2 cellular contexts compared by ENCODE assay signal in genomic region chr3:185768578-185768982, GRCh38.
A peak's percentile ranks its signal among the peaks of the same experiment; 100 is the strongest.
TF ChIP-seq lines count a peak whose summit lies in the region.

No MANE protein-coding gene starts in this region.

TF ChIP-seq in Ishikawa, 13 proteins besides CTCF, POLR2A, EP300 and RAD21:
- peak; percentile 93 for TF ChIP-seq USF1 (IDR thresholded peaks at IDR 0.05)

TF ChIP-seq in GM12878, 131 proteins besides CTCF, POLR2A, EP300 and RAD21 (continued from another document):
- TF ChIP-seq USF2 (IDR thresholded peaks at IDR 0.05; ENCODE audit: borderline replicate concordance, low read depth, low read length): peak; percentile 61
- peak; percentile 47 for TF ChIP-seq USF1 (IDR thresholded peaks at IDR 0.05; ENCODE audit: borderline replicate concordance, extremely low read length, insufficient read depth, low read depth, low read length)
- peak; percentile 87 for TF ChIP-seq RAD51 (IDR thresholded peaks at IDR 0.05)
- peak; percentile 80 for TF ChIP-seq SMC3 (IDR thresholded peaks at IDR 0.05; ENCODE audit: borderline replicate concordance, low read length)
TF ChIP-seq in GM12878: peak in this region for 5; not testable (repeated sequence) for 126.
